23 cellular contexts compared by ENCODE assay signal in genomic region chr6:14361297-14361696, GRCh38.
DNase-seq lines count a peak whose midpoint lies in the region; ATAC-seq and TF ChIP-seq lines count a peak whose summit lies in the region.
"Had no signal": no experiment of that assay in that cellular context is flagged by ENCODE, and none has a peak within 500 bp of the region (broad histone marks: within the 10 kb centered on the region; RNA-seq: fewer than 3 reads in every experiment).

No MANE protein-coding gene starts in this region.

- no peaks in the 10 kb centered on the region for H3K27me3 ChIP-seq in sigmoid colon

- H3K27ac ChIP-seq in sigmoid colon: peak overlapping the region in 1 of 4 donors; percentile 59
- H3K27ac ChIP-seq: 22Rv1, C4-2B, GM23248, RWPE1 had no signal

- H3K36me3 ChIP-seq in sigmoid colon: no peaks in the 10 kb centered on the region

- ATAC-seq in Right ventricle myocardium inferior: peak; percentile 88
- peak; percentile 81 to 88 for ATAC-seq in left cardiac atrium
- peak; percentile 83 for ATAC-seq in left lobe of liver
- ATAC-seq: K562 had no signal

- DNase-seq in Right ventricle myocardium inferior (ENCODE audit: missing footprints) (no peak), cardiac septum (ENCODE audit: low spot score) (no peak), left cardiac atrium (no peak), left lobe of liver (ENCODE audit: low spot score) (no peak), superior temporal gyrus (ENCODE audit: extremely low spot score) (peak; percentile 43), RPMI8226 (no peak), sigmoid colon (no peak), SIG-M5 treated with dmso at 0.1 percent for 504 hours (lab: John Stamatoyannopoulos, UW; ENCODE audit: unreplicated experiment) (no peak)
- DNase-seq: Calu3; CD8-positive, alpha-beta memory T cell; GM23248; H7; Kasumi-1; NCI-H1092 treated with DMSO at 0.1 percent for 48 hours; NCI-H1436; NCI-H187; NCI-H526 treated with DMSO at 0.1 percent for 48 hours; SIG-M5; SK-N-SH had no signal

- TF ChIP-seq POLR2A in sigmoid colon (IDR thresholded peaks at IDR 0.05): no peak

- no peak overlapping the region for H3K4me3 ChIP-seq in sigmoid colon
- H3K4me3 ChIP-seq: GM23248, K562 had no signal

- intact Hi-C loops in Right ventricle myocardium inferior (cut with DNase I) (loop anchor here (5.0 kb wide), 1 partner anchor 71 kb away; no protein-coding TSS in a partner anchor), cardiac septum (cut with DNase I) (no loop called here), left cardiac atrium (cut with DNase I) (loop anchor here in 1 of 2 donors (2.0 kb wide), 1 partner anchor 72 kb away; no protein-coding TSS in a partner anchor), sigmoid colon (cut with DNase I) (no loop called here)

- no peak for TF ChIP-seq CTCF in sigmoid colon (IDR thresholded peaks at IDR 0.05)

- WGBS in sigmoid colon, 2 donors: 75 to 89% methylated on average over 2 of the region's 2 CpGs

- no peak for TF ChIP-seq EP300 in sigmoid colon (IDR thresholded peaks at IDR 0.05)

- no peaks in the 10 kb centered on the region for H3K9me3 ChIP-seq in sigmoid colon
- H3K9me3 ChIP-seq: SK-N-SH had no signal

- H3K4me1 ChIP-seq in sigmoid colon: peaks cover 0 to 16% (median 5%) of the 10 kb centered on the region in 4 donors
